18 cellular contexts compared by ENCODE assay signal in the genomic region with DNA sequence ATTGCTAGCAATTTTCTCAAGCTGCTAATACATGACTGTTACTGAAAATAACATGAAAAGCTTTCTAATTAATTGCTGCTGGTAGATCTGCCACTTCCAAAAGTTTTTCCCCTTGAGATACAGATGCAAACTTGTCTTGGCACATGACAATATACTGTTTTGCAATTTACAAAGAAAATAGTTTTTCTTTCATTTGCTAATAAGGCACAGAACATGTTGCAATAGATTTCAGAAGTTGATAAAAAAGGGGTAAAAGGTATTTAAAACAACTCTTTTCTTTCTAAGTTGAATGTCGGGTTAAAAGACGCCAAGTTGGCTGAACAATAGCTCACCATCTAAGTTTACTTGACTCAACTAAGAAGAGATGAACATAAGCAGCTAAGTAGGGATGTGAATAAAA. TPM values are rescaled to one million over a fixed set of nuclear protein-coding genes. Genes with fewer than 3 reads are reported as not detected.
"Had no signal": no experiment of that assay in that cellular context is flagged by ENCODE, and none has a peak within 500 bp of the region (broad histone marks: within the 10 kb centered on the region; RNA-seq: fewer than 3 reads in every experiment).

No MANE protein-coding gene starts in this region.

- H3K4me3 ChIP-seq: cardiac muscle cell, gastrocnemius medialis, prostate gland, right atrium auricular region, uterus had no signal

- H3K4me3 Mint-ChIP-seq: activated naive CD4-positive, alpha-beta T cell treated with anti-CD3 and anti-CD28 coated beads, Interleukin-2, amount 10 ng/mL, durations not matched to agents 7 days and 5 days; activated T-cell treated with anti-CD3 and anti-CD28 coated beads, Interleukin-2, amount 50 U/mL, for 4 hours had no signal

- DNase-seq: activated CD4-positive, alpha-beta T cell treated with anti-CD3 and anti-CD28 coated beads, Interleukin-2, amount 50 U/mL, for 1 hour; activated CD4-positive, CD25-positive, alpha-beta regulatory T cell treated with anti-CD3 and anti-CD28 coated beads, Interleukin-2, amount 50 U/mL, for 72 hours; activated CD8-positive, alpha-beta memory T cell treated with anti-CD3 and anti-CD28 coated beads, Interleukin-2, amount 50 U/mL, for 4 hours; activated naive CD4-positive, alpha-beta T cell treated with anti-CD3 and anti-CD28 coated beads, Interleukin-2, amount 10 ng/mL, durations not matched to agents 7 days and 5 days; activated T-cell treated with anti-CD3 and anti-CD28 coated beads, Interleukin-2, amount 50 U/mL, for 4 hours; gastrocnemius medialis; head of caudate nucleus; kidney glomerular epithelial cell; left ventricle myocardium superior; stimulated activated CD4-positive, alpha-beta T cell treated with anti-CD3 and anti-CD28 coated beads, Interleukin-2, amount 100 ng/mL, for 24 hours; stimulated activated naive CD8-positive, alpha-beta T cell treated with anti-CD3 and anti-CD28 coated beads, Interleukin-15, Interleukin-2, amounts not matched to agents 100 U/mL and 50 U/mL, for 24 hours; substantia nigra; uterus had no signal

- H3K9me3 ChIP-seq: gastrocnemius medialis, prostate gland, right atrium auricular region, uterus had no signal

- H3K27ac ChIP-seq: cardiac muscle cell, gastrocnemius medialis, prostate gland, right atrium auricular region, uterus had no signal

- H3K27me3 ChIP-seq: gastrocnemius medialis, right atrium auricular region, tibial nerve, uterus had no signal

- H3K27ac Mint-ChIP-seq: activated naive CD4-positive, alpha-beta T cell treated with anti-CD3 and anti-CD28 coated beads, Interleukin-2, amount 10 ng/mL, durations not matched to agents 7 days and 5 days had no signal

- H3K36me3 ChIP-seq: cardiac muscle cell, gastrocnemius medialis, prostate gland, right atrium auricular region, tibial nerve, uterus had no signal

- H3K4me1 Mint-ChIP-seq: activated naive CD4-positive, alpha-beta T cell treated with anti-CD3 and anti-CD28 coated beads, Interleukin-2, amount 10 ng/mL, durations not matched to agents 7 days and 5 days had no signal

- H3K36me3 Mint-ChIP-seq: activated naive CD4-positive, alpha-beta T cell treated with anti-CD3 and anti-CD28 coated beads, Interleukin-2, amount 10 ng/mL, durations not matched to agents 7 days and 5 days had no signal

- H3K27me3 Mint-ChIP-seq: activated naive CD4-positive, alpha-beta T cell treated with anti-CD3 and anti-CD28 coated beads, Interleukin-2, amount 10 ng/mL, durations not matched to agents 7 days and 5 days had no signal

- H3K4me1 ChIP-seq: gastrocnemius medialis, prostate gland, right atrium auricular region, uterus had no signal

- H3K9me3 Mint-ChIP-seq: activated naive CD4-positive, alpha-beta T cell treated with anti-CD3 and anti-CD28 coated beads, Interleukin-2, amount 10 ng/mL, durations not matched to agents 7 days and 5 days; activated T-cell treated with anti-CD3 and anti-CD28 coated beads, Interleukin-2, amount 50 U/mL, for 4 hours had no signal

RNA-seq across cellular contexts. Expression of gene THSD7A, which starts 14.3 kb away (rescaled TPM):
- total RNA-seq: activated T-cell treated with anti-CD3 and anti-CD28 coated beads, Interleukin-2, amount 50 U/mL, for 4 hours; T-helper 1 cell treated with Interleukin-12 subunit alpha and Interleukin-12 subunit beta and Interleukin-4 antibody, amounts not matched to agents 30 ng/mL and 1 ng/mL, for 36 hours had no signal
